ENCODE assay signal across 1 cellular context in the genomic region with DNA sequence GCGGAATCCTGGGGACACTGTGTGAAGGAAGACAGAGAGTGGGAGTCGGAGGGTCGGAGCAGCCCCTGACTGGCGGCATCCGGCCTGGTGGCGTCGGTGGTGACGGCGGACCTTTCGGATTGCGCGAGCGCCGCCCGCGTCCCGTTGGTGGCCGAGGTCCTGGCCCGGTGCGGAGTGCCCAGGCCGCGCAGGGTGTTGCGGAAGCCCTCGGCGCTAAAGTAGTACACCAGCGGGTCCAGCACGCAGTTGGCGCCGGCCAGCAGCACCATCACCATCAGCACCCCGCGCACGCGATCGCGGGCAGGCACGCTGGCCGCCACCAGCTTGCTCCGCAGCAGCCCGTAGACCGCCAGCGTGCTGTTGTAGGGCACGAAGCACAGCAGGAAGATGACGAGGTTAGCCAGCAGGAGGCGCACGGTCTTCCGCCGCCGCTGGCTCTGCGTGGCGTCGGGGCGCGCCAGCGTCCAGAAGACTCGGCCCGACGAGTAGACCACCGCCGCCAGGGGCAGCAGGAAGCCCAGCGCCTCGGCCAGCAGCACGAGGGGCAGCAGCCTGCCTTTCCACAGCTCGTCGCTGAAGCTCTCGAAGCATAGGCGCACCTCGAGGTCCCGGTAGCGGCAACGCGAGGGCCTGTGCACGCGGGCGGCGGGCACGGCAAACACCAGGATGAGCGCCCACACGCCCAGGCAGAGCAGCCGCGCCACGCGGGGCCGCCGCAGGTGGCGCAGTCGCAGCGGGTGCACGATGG.
TF ChIP-seq lines count a peak whose summit lies in the region.

No MANE protein-coding gene starts in this region.

TF ChIP-seq in WTC11, 78 proteins besides CTCF, POLR2A, EP300 and RAD21 (continued from another document):
- TF ChIP-seq E2F5 (CRISPR knock-in tag; IDR thresholded peaks at IDR 0.05) = peak; percentile 96
- TF ChIP-seq ELF4 (CRISPR knock-in tag; IDR thresholded peaks at IDR 0.05; ENCODE audit: low read depth) = 0 out of 2 replicates have a peak, but pooled peaks have one; percentile 71
- peak; percentile 77 for TF ChIP-seq NR2C2 (CRISPR knock-in tag; IDR thresholded peaks at IDR 0.05)
- no peak; the same call in 1 of the 2 replicates for TF ChIP-seq ATF6 (CRISPR knock-in tag; IDR thresholded peaks at IDR 0.05)
- 0 out of 2 replicates have a peak, but pooled peaks have one; percentile 66 for TF ChIP-seq IRF2 (CRISPR knock-in tag; IDR thresholded peaks at IDR 0.05; ENCODE audit: borderline replicate concordance, low read depth)
- peak; percentile 94 for TF ChIP-seq TEAD1 (CRISPR knock-in tag; IDR thresholded peaks at IDR 0.05)
- TF ChIP-seq ZNF671 (CRISPR knock-in tag; IDR thresholded peaks at IDR 0.05) = no peak
- TF ChIP-seq SMAD4 (CRISPR knock-in tag; IDR thresholded peaks at IDR 0.05) = no peak; the same call in none of the 2 replicates
- TF ChIP-seq ETV6 (CRISPR knock-in tag; IDR thresholded peaks at IDR 0.05) = peak; percentile 98
- TF ChIP-seq ZNF121 (CRISPR knock-in tag; IDR thresholded peaks at IDR 0.05) = peak; percentile 72
